ENCODE assay signal across 18 cellular contexts in the genomic region with DNA sequence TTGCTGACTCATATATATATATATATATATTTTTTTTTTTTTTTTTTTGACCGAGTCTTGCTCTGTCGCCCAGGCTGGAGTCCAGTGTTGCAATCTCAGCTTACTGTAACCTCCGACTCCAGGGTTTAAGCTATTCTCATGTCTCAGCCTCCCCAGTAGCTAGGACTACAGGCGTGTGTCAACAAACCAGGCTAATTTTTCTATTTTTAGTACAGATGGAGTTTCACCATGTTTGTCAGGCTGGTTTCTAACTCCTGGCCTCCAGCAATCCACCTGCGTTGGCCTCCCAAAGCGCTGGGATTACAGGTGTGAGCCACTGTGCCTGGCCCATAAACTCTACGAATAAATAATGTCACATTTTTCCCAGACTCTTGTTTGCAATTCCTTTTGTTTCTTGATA. TPM values are rescaled to one million over a fixed set of nuclear protein-coding genes. Genes with fewer than 3 reads are reported as not detected.
DNase-seq lines count a peak whose midpoint lies in the region; ATAC-seq, FAIRE-seq and TF ChIP-seq lines count a peak whose summit lies in the region.
"Had no signal": no experiment of that assay in that cellular context is flagged by ENCODE, and none has a peak within 500 bp of the region (broad histone marks: within the 10 kb centered on the region; RNA-seq: fewer than 3 reads in every experiment).

No MANE protein-coding gene starts in this region.

- BruUV-seq in mammary epithelial cell (replicated peaks; lab: Mats Ljungman, UMichigan): no TSS peak
- no TSS peak for BruUV-seq in HepG2 (replicated peaks; lab: Mats Ljungman, UMichigan)

- POLR2A ChIA-PET in AG04450 (lab: Yijun Ruan, JAX): interaction anchor here (1.5 kb wide), 1 partner anchor 19 kb away, joined by 3 read pairs; no protein-coding TSS in a partner anchor
- POLR2A ChIA-PET in HepG2 (lab: Yijun Ruan, JAX): interaction anchor here (0.7 to 7.4 kb wide), 3 partner anchors 13 to 1906 kb away, joined by 3 to 56 read pairs (median 8); no protein-coding TSS in a partner anchor

- ATAC-seq in HepG2: no peak
- ATAC-seq in HG03139 (IDR thresholded peaks at IDR 0.05; ENCODE audit: unreplicated experiment): no peak

- H2AFZ ChIP-seq in mammary epithelial cell (ENCODE audit: low read depth, low read length) (no peak overlapping the region), HepG2 (ENCODE audit: low read length) (no peak overlapping the region)

- H3K36me3 ChIP-seq in mammary epithelial cell (ENCODE audit: insufficient read depth, low read length) (no peaks in the 10 kb centered on the region), HepG2 (replicated peaks in 1 of 2; ENCODE audit: control insufficient read depth in 1 of 2, insufficient read depth in 2 of 2, low read length in 2 of 2) (no peaks in the 10 kb centered on the region)

- H3K79me2 ChIP-seq in mammary epithelial cell (ENCODE audit: insufficient read depth, low read length) (peaks cover 66% of the 10 kb centered on the region), HepG2 (ENCODE audit: insufficient read depth, low read length) (peaks cover 36% of the 10 kb centered on the region)

- FAIRE-seq in HepG2 (lab: Jason Lieb, UNC): no peak
- FAIRE-seq: H1 had no signal

- H3K9me3 ChIP-seq in AG04450 (ENCODE audit: control insufficient read depth, insufficient read depth, low read length) (no peaks in the 10 kb centered on the region), mammary epithelial cell (replicated peaks; ENCODE audit: insufficient read depth, low read length) (no peaks in the 10 kb centered on the region), HepG2 (ENCODE audit: low read length) (no peaks in the 10 kb centered on the region)

- DNase-seq in AG04450 (ENCODE audit: low read depth, low spot score): peak; percentile 75
- peak; percentile 91 for DNase-seq in NCI-H146 (lab: John Stamatoyannopoulos, UW)
- peak; percentile 47 for DNase-seq in mammary epithelial cell
- peak; percentile 90 for DNase-seq in HepG2 (ENCODE audit: low spot score)
- DNase-seq in NCI-H226: no peak
- DNase-seq in hypothalamus (lab: John Stamatoyannopoulos, UW): no peak
- DNase-seq in NCI-H2196 treated with DMSO at 0.1 percent for 48 hours (lab: John Stamatoyannopoulos, UW; ENCODE audit: unreplicated experiment): no peak
- DNase-seq: activated B cell treated with CpG ODN at 0.5 μM for 24 hours; amniotic stem cell; DND-41; hippocampal formation; NCI-H524 treated with DMSO at 0.1 percent for 48 hours; Right ventricle myocardium superior; stimulated activated CD8-positive, alpha-beta memory T cell treated with anti-CD3 and anti-CD28 coated beads, Interleukin-4, amount 100 ng/mL, for 48 hours had no signal

- WGBS in mammary epithelial cell (ENCODE audit: low coverage, missing lambda C conversion rate): 68% methylated on average over 7 of the region's 7 CpGs
- WGBS in HepG2 (ENCODE audit: low lambda C conversion rate): 2% methylated on average over 7 of the region's 7 CpGs

- no peak for TF ChIP-seq CTCF in AG04450 (IDR thresholded peaks at IDR 0.05; ENCODE audit: low read depth, low read length)
- no peak for TF ChIP-seq CTCF in mammary epithelial cell (conservative IDR thresholded peaks at IDR 0.05 in 1 of 2, IDR thresholded peaks at IDR 0.05 in 1 of 2; ENCODE audit: extremely low read depth in 1 of 2, insufficient read depth in 1 of 2, low read depth in 1 of 2, low read length in 2 of 2)
- no peak for TF ChIP-seq CTCF in HepG2 (CRISPR knock-in tag; IDR thresholded peaks at IDR 0.05)

- H3K4me3 ChIP-seq in AG04450 (ENCODE audit: low read depth, low read length) (0 out of 2 replicates have a peak overlapping the region, but pooled peaks have one; percentile 10), mammary epithelial cell (replicated peaks in 1 of 3; ENCODE audit: insufficient read depth in 1 of 3, low read depth in 2 of 3, low read length in 3 of 3) (no peak overlapping the region), HepG2 (replicated peaks in 1 of 3; ENCODE audit: insufficient read depth in 1 of 3, low read depth in 2 of 3, low read length in 3 of 3) (peak overlapping the region in 2 of 3 experiments; percentile 18 to 66; a peak in 1 of 6 replicates)
- H3K4me3 ChIP-seq: lung had no signal

- H3K27me3 ChIP-seq in AG04450 (ENCODE audit: control insufficient read depth, insufficient read depth, low read length) (no peaks in the 10 kb centered on the region), mammary epithelial cell (ENCODE audit: insufficient read depth, low read length) (no peaks in the 10 kb centered on the region), HepG2 (ENCODE audit: control insufficient read depth in 1 of 2, insufficient read depth in 2 of 2, low read length in 2 of 2) (no peaks in the 10 kb centered on the region)

- H3K9ac ChIP-seq in mammary epithelial cell (ENCODE audit: insufficient read depth, low read length): no peak overlapping the region
- H3K9ac ChIP-seq in HepG2 (ENCODE audit: insufficient read depth, low read depth, low read length): peak overlapping the region; percentile 21; the same call in 1 of the 2 replicates

- H3K27ac ChIP-seq in AG04450 (ENCODE audit: low read depth, low read length) (peak overlapping the region; percentile 75), mammary epithelial cell (ENCODE audit: insufficient read depth, low read depth, low read length) (no peak overlapping the region), HepG2 (ENCODE audit: extremely low read length, insufficient read depth, low read length) (peak overlapping the region; percentile 88)
- H3K27ac ChIP-seq: HL-60 had no signal

- H4K20me1 ChIP-seq in mammary epithelial cell (ENCODE audit: insufficient read depth, low read length): no peaks in the 10 kb centered on the region
- peaks cover 19% of the 10 kb centered on the region; the same call in 1 of the 2 replicates for H4K20me1 ChIP-seq in HepG2 (ENCODE audit: insufficient read depth, low read length)

- peaks cover 46% of the 10 kb centered on the region for H3K4me1 ChIP-seq in mammary epithelial cell (ENCODE audit: insufficient read depth, low read length)
- peaks cover 63% of the 10 kb centered on the region for H3K4me1 ChIP-seq in HepG2 (ENCODE audit: insufficient read depth, low read length)

- TF ChIP-seq EP300 in HepG2 (IDR thresholded peaks at IDR 0.05; ENCODE audit: low read depth in 2 of 2, low read length in 2 of 2) (peak in 1 of 2 experiments; percentile 62; a peak in 1 of 4 replicates), HepG2 (CRISPR knock-in tag; IDR thresholded peaks at IDR 0.05; ENCODE audit: borderline replicate concordance) (peak; percentile 31; the same call in 1 of the 2 replicates)

- in situ Hi-C loops in mammary epithelial cell (cut with MboI; ENCODE audit: low sequenced_read_pairs in 2 of 2): no loop called here
- in situ Hi-C loops in HepG2 (cut with HindIII; ENCODE audit: extremely low pct_ligation_motif_present, low pct_unique_long_range_greater_than_20kb): no loop called here

- no peak for TF ChIP-seq POLR2A in HepG2 (IDR thresholded peaks at IDR 0.05; ENCODE audit: insufficient read depth in 1 of 2, low read depth in 2 of 2, low read length in 2 of 2)

- H3K4me2 ChIP-seq in mammary epithelial cell (ENCODE audit: insufficient read depth, low read depth, low read length) (no peak overlapping the region), HepG2 (ENCODE audit: low read depth, low read length) (peak overlapping the region; percentile 88)

- dilution Hi-C loops in mammary epithelial cell (cut with HindIII; ENCODE audit: low sequenced_read_pairs): loop anchor here (10.0 kb wide), 1 partner anchor 45 kb away; no protein-coding TSS in a partner anchor

- TF ChIP-seq RAD21 in HepG2 (CRISPR knock-in tag; IDR thresholded peaks at IDR 0.05): 0 out of 2 replicates have a peak, but pooled peaks have one; percentile 18

- CTCF ChIA-PET in AG04450 (lab: Charles Lee): no interaction called here
- CTCF ChIA-PET in mammary epithelial cell (lab: Charles Lee; ENCODE audit: low non-redundant PET): no interaction called here
- CTCF ChIA-PET in HepG2 (lab: Yijun Ruan, JAX; ENCODE audit: low intra/inter-chr PET ratio, low total read pairs): no interaction called here

- intact Hi-C loops in mammary epithelial cell (cut with micrococcal nuclease) (no loop called here), HepG2 (cut with micrococcal nuclease; ENCODE audit: unreplicated experiment) (no loop called here)

RNA-seq across cellular contexts. Expression of gene LRP11, which starts 4.8 kb away (rescaled TPM):
- polyA plus RNA-seq in AG04450 (2011; rRNA removed): 64.3 and 71.0 TPM in 2 replicates
- polyA minus RNA-seq in AG04450 (2011; rRNA and poly(A)+ RNA removed): 108 and 110 TPM in 2 replicates
- total RNA-seq in mammary epithelial cell: 10 to 100 TPM; 67.5 to 71.3 TPM
- polyA plus RNA-seq in mammary epithelial cell: 35.9 TPM
- polyA minus RNA-seq in mammary epithelial cell: 57.5 TPM
- 32.1 and 48.9 TPM in 2 replicates for total RNA-seq in HepG2 (2016; rRNA removed; fragmentation: Illumina TruSeq; extraction: Trizol)
- 13.6 and 13.7 TPM in 2 replicates for total RNA-seq in HepG2 (2016; cell fraction: cytosol; rRNA removed; fragmentation: Illumina TruSeq; extraction: Trizol; ENCODE audit: low read depth)
- 32.2 and 47.6 TPM in 2 replicates for total RNA-seq in HepG2 (2016; cell fraction: insoluble cytoplasmic fraction; rRNA removed; fragmentation: Illumina TruSeq; extraction: Trizol)
- 24.5 and 28.9 TPM in 2 replicates for total RNA-seq in HepG2 (2016; cell fraction: membrane; rRNA removed; fragmentation: Illumina TruSeq; extraction: Trizol)
- total RNA-seq in HepG2 (2016; cell fraction: nucleus; rRNA removed; fragmentation: Illumina TruSeq; extraction: Trizol): 41.9 and 47.5 TPM in 2 replicates
- 32.4 and 35.8 TPM in 2 replicates for polyA plus RNA-seq in HepG2 (2011; rRNA removed)
- polyA plus RNA-seq in HepG2 (2011; cell fraction: cytosol; rRNA removed): 25.8 and 29.0 TPM in 2 replicates
- polyA plus RNA-seq in HepG2 (2011; cell fraction: nucleus; rRNA removed): 17.4 and 23.9 TPM in 2 replicates
- polyA plus RNA-seq in HepG2 (2012): 41.6 TPM in 2 replicates
- 5.0 and 5.9 TPM in 2 replicates for polyA plus RNA-seq in HepG2 (2016; cell fraction: cytosol; fragmentation: Illumina TruSeq; extraction: Trizol; ENCODE audit: low read depth)
- polyA plus RNA-seq in HepG2 (2016; cell fraction: insoluble cytoplasmic fraction; fragmentation: Illumina TruSeq; extraction: Trizol; ENCODE audit: low read depth): 33.9 and 34.7 TPM in 2 replicates
- polyA plus RNA-seq in HepG2 (2016; cell fraction: membrane; fragmentation: Illumina TruSeq; extraction: Trizol; ENCODE audit: low read depth): 16.2 and 18.5 TPM in 2 replicates
- polyA plus RNA-seq in HepG2 (2016; cell fraction: nucleus; fragmentation: Illumina TruSeq; extraction: Trizol; ENCODE audit: insufficient read depth, low read depth): 61.0 and 62.4 TPM in 2 replicates
- polyA minus RNA-seq in HepG2 (2011; rRNA and poly(A)+ RNA removed; ENCODE audit: low replicate concordance): 115 and 160 TPM in 2 replicates
- polyA minus RNA-seq in HepG2 (2011; cell fraction: cytosol; rRNA and poly(A)+ RNA removed): 33.6 and 36.5 TPM in 2 replicates
- 18.3 and 25.0 TPM in 2 replicates for polyA minus RNA-seq in HepG2 (2011; cell fraction: nucleus; rRNA and poly(A)+ RNA removed)

RNA-seq across cellular contexts. Expression of gene RAET1E, which starts 38.5 kb away (rescaled TPM):
- not detected in 2 replicates for polyA plus RNA-seq in AG04450 (2011; rRNA removed)
- polyA minus RNA-seq in AG04450 (2011; rRNA and poly(A)+ RNA removed): 0.23 TPM in 1 of 2 replicates, not detected in the other
- 10 to 100 TPM in 1 of 2 donors, 1 to 10 TPM in 1; 9.2 to 15.0 TPM for total RNA-seq in mammary epithelial cell
- polyA plus RNA-seq in mammary epithelial cell: 18.5 TPM
- not detected for polyA minus RNA-seq in mammary epithelial cell
- total RNA-seq in HepG2 (2016; rRNA removed; fragmentation: Illumina TruSeq; extraction: Trizol): not detected in 2 replicates
- total RNA-seq in HepG2 (2016; cell fraction: cytosol; rRNA removed; fragmentation: Illumina TruSeq; extraction: Trizol; ENCODE audit: low read depth): not detected in 2 replicates
- total RNA-seq in HepG2 (2016; cell fraction: insoluble cytoplasmic fraction; rRNA removed; fragmentation: Illumina TruSeq; extraction: Trizol): not detected in 2 replicates
- total RNA-seq in HepG2 (2016; cell fraction: membrane; rRNA removed; fragmentation: Illumina TruSeq; extraction: Trizol): not detected in 2 replicates
- not detected in 2 replicates for total RNA-seq in HepG2 (2016; cell fraction: nucleus; rRNA removed; fragmentation: Illumina TruSeq; extraction: Trizol)
- not detected in 2 replicates for polyA plus RNA-seq in HepG2 (2011; rRNA removed)
- not detected in 2 replicates for polyA plus RNA-seq in HepG2 (2011; cell fraction: cytosol; rRNA removed)
- not detected in 2 replicates for polyA plus RNA-seq in HepG2 (2011; cell fraction: nucleus; rRNA removed)
- not detected in 2 replicates for polyA plus RNA-seq in HepG2 (2012)
- not detected in 2 replicates for polyA plus RNA-seq in HepG2 (2016; cell fraction: cytosol; fragmentation: Illumina TruSeq; extraction: Trizol; ENCODE audit: low read depth)
- polyA plus RNA-seq in HepG2 (2016; cell fraction: insoluble cytoplasmic fraction; fragmentation: Illumina TruSeq; extraction: Trizol; ENCODE audit: low read depth): not detected in 2 replicates
- polyA plus RNA-seq in HepG2 (2016; cell fraction: membrane; fragmentation: Illumina TruSeq; extraction: Trizol; ENCODE audit: low read depth): not detected in 2 replicates
- polyA plus RNA-seq in HepG2 (2016; cell fraction: nucleus; fragmentation: Illumina TruSeq; extraction: Trizol; ENCODE audit: insufficient read depth, low read depth): not detected in 2 replicates
- 19.1 TPM in 1 of 2 replicates, not detected in the other for polyA minus RNA-seq in HepG2 (2011; rRNA and poly(A)+ RNA removed; ENCODE audit: low replicate concordance)
- polyA minus RNA-seq in HepG2 (2011; cell fraction: cytosol; rRNA and poly(A)+ RNA removed): not detected in 2 replicates
- polyA minus RNA-seq in HepG2 (2011; cell fraction: nucleus; rRNA and poly(A)+ RNA removed): not detected in 2 replicates
- total RNA-seq: activated B cell treated with CpG ODN at 0.5 μM for 24 hours, H1 had no signal
- polyA plus RNA-seq: H1 had no signal

Comparison
In these comparisons a context has a peak if more than half of its experiments do, and no peak if none do; other contexts are left out.
1. DNase-seq: peak in AG04450 (single experiment), NCI-H146 (single experiment), mammary epithelial cell (single experiment) and HepG2 (single experiment); none in NCI-H226 (single experiment), hypothalamus (0 of 51) and NCI-H2196 treated with DMSO at 0.1 percent for 48 hours (single experiment).
2. H3K4me3 ChIP-seq: peak in AG04450 (single experiment) and HepG2 (2 of 3); none in mammary epithelial cell (0 of 3).
3. RNA of gene RAET1E, which starts 38.5 kb away (polyA plus RNA-seq): 18.5 TPM in mammary epithelial cell (single experiment); not detected in AG04450 and not detected in HepG2; every median in the first group is over 10 times any median in the second.